Comparison of ENCODE assay signal across 29 cellular contexts in genomic region chr5:179328291-179328690, GRCh38. TPM values are rescaled to one million over a fixed set of nuclear protein-coding genes. Genes with fewer than 3 reads are reported as not detected.
"Had no signal": no experiment of that assay in that cellular context is flagged by ENCODE, and none has a peak within 500 bp of the region (broad histone marks: within the 10 kb centered on the region; RNA-seq: fewer than 3 reads in every experiment).

No MANE protein-coding gene starts in this region.

- H3K27ac ChIP-seq: epithelial cell of prostate, gastrocnemius medialis, hepatocyte, pancreas, suprapubic skin, transverse colon, upper lobe of right lung had no signal

- H3K27ac Mint-ChIP-seq: endodermal cell; naive thymus-derived CD8-positive, alpha-beta T cell; nephron progenitor cell; progenitor cell of endocrine pancreas; stimulated activated naive CD8-positive, alpha-beta T cell treated with anti-CD3 and anti-CD28 coated beads, Interleukin-15, amount 100 ng/mL, for 72 hours had no signal

- H3K4me3 Mint-ChIP-seq: endodermal cell; naive thymus-derived CD8-positive, alpha-beta T cell; nephron progenitor cell; stimulated activated naive CD8-positive, alpha-beta T cell treated with anti-CD3 and anti-CD28 coated beads, Interleukin-15, amount 100 ng/mL, for 72 hours had no signal

- H3K4me1 Mint-ChIP-seq: naive thymus-derived CD8-positive, alpha-beta T cell; stimulated activated naive CD8-positive, alpha-beta T cell treated with anti-CD3 and anti-CD28 coated beads, Interleukin-15, amount 100 ng/mL, for 72 hours had no signal

- H3K4me3 ChIP-seq: gastrocnemius medialis, hepatocyte, pancreas, suprapubic skin, transverse colon, upper lobe of right lung, uterus had no signal

- H2AFZ ChIP-seq: hepatocyte had no signal

- H3K4me1 ChIP-seq: gastrocnemius medialis, pancreas, transverse colon, upper lobe of right lung, uterus had no signal

- H3K36me3 Mint-ChIP-seq: naive thymus-derived CD8-positive, alpha-beta T cell had no signal

- H3K9me3 ChIP-seq: gastrocnemius medialis, pancreas, suprapubic skin, transverse colon, upper lobe of right lung, uterus had no signal

- H3K4me2 ChIP-seq: hepatocyte had no signal

- H3K9me3 Mint-ChIP-seq: endodermal cell; naive thymus-derived CD8-positive, alpha-beta T cell; stimulated activated naive CD8-positive, alpha-beta T cell treated with anti-CD3 and anti-CD28 coated beads, Interleukin-15, amount 100 ng/mL, for 72 hours had no signal

- DNase-seq: caudate nucleus; cerebellar nuclear complex; effector CD8-positive, alpha-beta T cell; endodermal cell; foreskin fibroblast; gastrocnemius medialis; head of caudate nucleus; left colon; mesendoderm; midbrain; nephron progenitor cell; occipital lobe; small intestine; stimulated activated CD4-positive, alpha-beta T cell treated with anti-CD3 and anti-CD28 coated beads, Interleukin-12 subunit alpha, Interleukin-12 subunit beta, amount 100 ng/mL, for 4 hours; stimulated activated CD4-positive, alpha-beta T cell treated with anti-CD3 and anti-CD28 coated beads, Interleukin-1b, Interleukin-23, amount 100 ng/mL, for 48 hours; stimulated activated CD4-positive, alpha-beta T cell treated with anti-CD3 and anti-CD28 coated beads, Interleukin-4, amount 100 ng/mL, for 1 hour; stimulated activated CD8-positive, alpha-beta memory T cell treated with anti-CD3 and anti-CD28 coated beads, Interleukin-4, amount 100 ng/mL, for 48 hours; stimulated activated naive CD4-positive, alpha-beta T cell; stimulated activated naive CD8-positive, alpha-beta T cell treated with anti-CD3 and anti-CD28 coated beads, Interleukin-15, amount 100 ng/mL, for 72 hours; transverse colon; upper lobe of right lung; uterus had no signal

- H3K27me3 ChIP-seq: hepatocyte, transverse colon, upper lobe of right lung, uterus had no signal

- ATAC-seq: esophagus mucosa; gastrocnemius medialis; left colon; naive thymus-derived CD8-positive, alpha-beta T cell; pancreas; stimulated activated naive CD8-positive, alpha-beta T cell treated with anti-CD3 and anti-CD28 coated beads, Interleukin-15, amount 100 ng/mL, for 72 hours; upper lobe of right lung had no signal

- H3K36me3 ChIP-seq: gastrocnemius medialis, pancreas, suprapubic skin, transverse colon, upper lobe of right lung, uterus had no signal

RNA-seq across cellular contexts. Expression of gene ADAMTS2, which starts 17.0 kb away (rescaled TPM):
- total RNA-seq: naive thymus-derived CD8-positive, alpha-beta T cell had no signal
